Comparison of ENCODE assay signal across 20 cellular contexts in the genomic region with DNA sequence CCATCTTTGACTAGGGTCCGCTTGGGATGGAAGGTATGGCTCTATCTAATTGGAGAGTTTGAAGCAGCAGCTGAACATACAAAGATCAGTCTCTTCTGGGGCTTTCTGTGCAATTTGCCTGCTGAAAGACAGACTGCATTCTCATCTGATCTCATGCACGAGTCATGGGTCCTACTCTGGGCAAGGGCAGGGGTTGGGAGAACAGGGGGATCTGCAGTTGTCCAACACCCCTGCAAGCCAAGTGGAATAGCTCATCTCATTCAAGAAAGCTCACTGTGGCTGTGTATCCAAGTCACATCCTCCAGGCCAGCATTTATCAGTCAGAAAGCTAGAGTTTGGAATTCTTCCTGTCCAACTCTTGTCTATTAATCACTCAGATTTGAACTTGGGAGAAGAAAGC.
"Had no signal": no experiment of that assay in that cellular context is flagged by ENCODE, and none has a peak within 500 bp of the region (broad histone marks: within the 10 kb centered on the region; RNA-seq: fewer than 3 reads in every experiment).

No MANE protein-coding gene starts in this region.

- H3K36me3 ChIP-seq: neutrophil, ovary, prostate gland, spleen had no signal

- H3K4me3 ChIP-seq: ovary, prostate gland, spleen had no signal

- H3K4me1 ChIP-seq: prostate gland, spleen had no signal

- ATAC-seq: activated CD4-positive, CD25-positive, alpha-beta regulatory T cell treated with anti-CD3 and anti-CD28 coated beads, Interleukin-2, amount 50 U/mL, for 24 hours; activated naive CD8-positive, alpha-beta T cell treated with anti-CD3 and anti-CD28 coated beads, Interleukin-2, amount 50 U/mL, for 24 hours; activated T-cell treated with anti-CD3 and anti-CD28 coated beads, Interleukin-2, amount 50 U/mL, for 72 hours had no signal

- DNase-seq: activated CD4-positive, alpha-beta memory T cell treated with anti-CD3 and anti-CD28 coated beads, Interleukin-2, amount 10 ng/mL, durations not matched to agents 7 days and 5 days; activated CD4-positive, alpha-beta T cell treated with anti-CD3 and anti-CD28 coated beads, Interleukin-2, amount 10 ng/mL, durations not matched to agents 24 days and 14 days; activated gamma-delta T cell; activated naive CD4-positive, alpha-beta T cell treated with anti-CD3 and anti-CD28 coated beads, Interleukin-2, amount 50 U/mL, for 16 hours; activated naive CD8-positive, alpha-beta T cell treated with anti-CD3 and anti-CD28 coated beads, Interleukin-2, amount 50 U/mL, for 24 hours; activated T-cell treated with anti-CD3 and anti-CD28 coated beads, Interleukin-2, amount 50 U/mL, for 72 hours; cortex of kidney; endodermal cell; foreskin melanocyte; hippocampal formation; left cardiac atrium; ovary; spleen; stimulated activated CD4-positive, alpha-beta T cell treated with anti-CD3 and anti-CD28 coated beads, Interleukin-4, amount 100 ng/mL, for 1 hour; stimulated activated naive CD4-positive, alpha-beta T cell treated with Interleukin-2 at 50 U/mL for 16 hours had no signal

- H3K9me3 ChIP-seq: neutrophil, ovary, prostate gland, spleen had no signal

- H3K27me3 ChIP-seq: neutrophil, ovary, spleen had no signal

- H3K27ac ChIP-seq: epithelial cell of prostate, neutrophil, ovary, prostate gland, spleen, VCaP had no signal
